7 cellular contexts compared by ENCODE assay signal in genomic region chr3:28328188-28329151, GRCh38. TPM values are rescaled to one million over a fixed set of nuclear protein-coding genes. Genes with fewer than 3 reads are reported as not detected.
DNase-seq lines count a peak whose midpoint lies in the region; ATAC-seq, FAIRE-seq and TF ChIP-seq lines count a peak whose summit lies in the region.

No MANE protein-coding gene starts in this region.

- ATAC-seq in HG02981 (IDR thresholded peaks at IDR 0.05; ENCODE audit: unreplicated experiment) = peak; percentile 38

- no peak overlapping the region for H3K4me3 ChIP-seq in GM12864 (ENCODE audit: low read depth, low read length)

- peak; percentile 34 for TF ChIP-seq CTCF in GM12864 (IDR thresholded peaks at IDR 0.05; ENCODE audit: low read depth, low read length, missing control alignments)

- no peak for DNase-seq in GM12864 (ENCODE audit: low read depth)
- peak; percentile 14 for DNase-seq in SKM-1 (lab: John Stamatoyannopoulos, UW; ENCODE audit: unreplicated experiment)
- no peak for DNase-seq in frontal cortex (ENCODE audit: low spot score in 2 of 2)
- peak; percentile 10 for DNase-seq in stromal cell of bone marrow (ENCODE audit: low read depth)
- DNase-seq in putamen (ENCODE audit: low spot score) = no peak
- DNase-seq in posterior cingulate gyrus = no peak

- intact Hi-C loops in posterior cingulate gyrus (cut with DNase I) = loop anchor here (5.0 to 10.0 kb wide), 2 partner anchors 616 to 1014 kb away; no protein-coding TSS in a partner anchor

- peak; percentile 93 for FAIRE-seq in frontal cortex (lab: Jason Lieb, UNC)

RNA-seq across cellular contexts. Expression of gene ZCWPW2, which starts 20.1 kb away (rescaled TPM):
- 4.9 TPM for total RNA-seq in frontal cortex

RNA-seq across cellular contexts. Expression of gene AZI2, which starts 20.2 kb away (rescaled TPM):
- 51.0 TPM for total RNA-seq in frontal cortex

Comparison
In these comparisons a context has a peak if more than half of its experiments do, and no peak if none do; other contexts are left out.
1. DNase-seq: peak in SKM-1 (single experiment) and stromal cell of bone marrow (single experiment); none in GM12864 (single experiment), frontal cortex (0 of 2), putamen (single experiment) and posterior cingulate gyrus (0 of 10).